In the genomic region with DNA sequence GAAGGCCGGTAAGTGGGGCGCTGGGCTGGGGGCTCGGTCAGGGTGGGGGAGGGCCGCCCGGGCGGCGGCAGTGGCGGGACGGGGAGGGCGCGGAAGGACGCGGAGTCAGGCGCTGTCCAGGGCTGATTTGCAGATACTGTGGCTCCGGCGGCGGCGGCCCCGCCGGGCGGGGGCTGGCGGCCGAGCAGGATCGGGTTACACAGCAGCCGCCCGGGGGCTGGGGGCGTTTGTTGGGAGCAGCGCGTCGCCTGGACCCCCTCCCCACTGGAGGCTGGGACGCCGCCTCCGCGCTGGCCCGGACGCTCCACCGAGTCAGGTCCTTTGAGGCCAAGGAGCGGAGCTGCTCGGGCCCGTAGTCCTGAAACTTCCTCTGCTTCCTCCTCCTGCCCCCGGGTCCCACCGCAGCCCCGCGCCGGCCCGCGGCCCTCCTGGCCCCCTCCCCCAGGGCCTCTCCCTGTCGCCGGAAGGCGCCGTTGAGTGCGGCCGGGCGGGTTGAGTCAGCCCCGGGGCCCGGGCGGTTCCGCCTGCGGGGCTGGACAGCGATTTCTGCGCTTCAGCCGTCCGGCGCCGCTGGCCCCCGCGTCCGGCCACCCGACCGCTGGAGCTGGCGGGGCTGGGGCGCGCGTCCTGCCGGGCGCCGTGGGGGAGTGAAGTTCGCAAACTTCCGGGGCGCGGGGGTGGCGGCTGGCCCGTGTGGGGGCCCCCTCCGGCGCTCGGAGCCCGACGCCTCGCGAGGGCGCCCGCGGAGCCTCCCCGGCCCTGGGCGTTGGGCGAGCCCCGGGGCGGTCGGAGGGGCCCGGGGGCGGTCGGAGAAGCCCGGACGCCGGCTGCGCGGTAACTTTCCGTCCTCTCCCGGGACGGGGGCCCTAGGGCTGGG, we compare ENCODE assay signal across 8 cellular contexts. TPM values are rescaled to one million over a fixed set of nuclear protein-coding genes. Genes with fewer than 3 reads are reported as not detected.
DNase-seq lines count a peak whose midpoint lies in the region; ATAC-seq lines count a peak whose summit lies in the region.

No MANE protein-coding gene starts in this region.

- no peaks in the 10 kb centered on the region for H3K9me3 Mint-ChIP-seq in central memory CD8-positive, alpha-beta T cell

- H3K36me3 Mint-ChIP-seq in central memory CD8-positive, alpha-beta T cell (ENCODE audit: insufficient read depth), result peaks cover 15% of the 10 kb centered on the region

- H3K27ac Mint-ChIP-seq in central memory CD8-positive, alpha-beta T cell (ENCODE audit: low read depth), result peak overlapping the region; percentile 92

- peak overlapping the region; percentile 90 for H3K4me3 Mint-ChIP-seq in central memory CD8-positive, alpha-beta T cell

- in situ Hi-C loops in KBM-7 (cut with MboI; ENCODE audit: low pct_unique_long_range_greater_than_20kb, low sequenced_read_pairs) (no loop called here), G401 (cut with HindIII; ENCODE audit: low sequenced_read_pairs) (no loop called here)

- H3K27me3 Mint-ChIP-seq in central memory CD8-positive, alpha-beta T cell, result no peaks in the 10 kb centered on the region

- ATAC-seq in GM21786 (IDR thresholded peaks at IDR 0.05; ENCODE audit: unreplicated experiment), result peak; percentile 52
- ATAC-seq in central memory CD8-positive, alpha-beta T cell (replicated peaks; ENCODE audit: extremely low read depth, poor library complexity, severe bottlenecking), result peak; percentile 55

- peak; percentile 96 for DNase-seq in ELF-1 (ENCODE audit: low read depth, low spot score)
- peak; percentile 76 for DNase-seq in KBM-7
- peak; percentile 40 for DNase-seq in activated CD4-positive, CD25-positive, alpha-beta regulatory T cell treated with anti-CD3 and anti-CD28 coated beads, Interleukin-2, amount 50 U/mL, for 16 hours (ENCODE audit: low read depth, low spot score)
- DNase-seq in central memory CD8-positive, alpha-beta T cell (ENCODE audit: low spot score in 2 of 2), result peak; percentile 43 to 45
- peak; percentile 72 for DNase-seq in kidney tubule cell (ENCODE audit: low spot score)
- DNase-seq in stimulated activated CD4-positive, alpha-beta T cell treated with anti-CD3 and anti-CD28 coated beads, Interleukin-1b, Interleukin-23, amount 100 ng/mL, for 48 hours, result peak; percentile 62
- DNase-seq in G401 (ENCODE audit: low spot score), result no peak

- H3K4me1 Mint-ChIP-seq in central memory CD8-positive, alpha-beta T cell, result peaks cover 38% of the 10 kb centered on the region

RNA-seq across cellular contexts. Expression of gene REST, which starts 0.7 kb away (rescaled TPM):
- total RNA-seq in G401 (2014; rRNA removed; shearing (Covaris generic)), result 13.2 and 28.2 TPM in 2 replicates
